ENCODE assay signal across 1 cellular context in the genomic region with DNA sequence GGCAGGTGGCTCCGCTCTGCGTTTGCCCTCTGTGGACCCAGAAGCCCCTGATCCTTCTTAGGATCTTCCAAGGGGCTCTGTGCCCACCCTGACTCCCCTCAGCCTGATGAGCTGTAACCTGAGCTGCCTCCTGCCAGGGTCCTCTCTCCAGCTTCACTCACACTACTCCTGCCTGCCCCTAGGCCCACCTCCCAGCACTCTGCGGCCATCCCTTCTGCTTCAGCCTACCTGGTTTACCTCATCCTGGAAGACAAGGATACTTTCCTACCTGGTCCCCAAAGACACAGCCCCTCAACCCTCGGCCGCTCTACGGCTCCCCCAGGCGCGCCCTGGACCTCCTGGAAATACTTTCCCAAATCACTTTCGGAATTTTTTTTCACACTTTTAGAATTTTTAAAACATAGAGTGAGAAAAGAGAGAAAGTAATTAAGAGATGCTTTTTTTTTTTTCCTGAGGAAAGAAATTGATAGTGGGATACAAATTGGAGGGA.
TF ChIP-seq lines count a peak whose summit lies in the region.

No MANE protein-coding gene starts in this region.

TF ChIP-seq in GM23338, 12 proteins besides CTCF, POLR2A, EP300 and RAD21:
- TF ChIP-seq NANOG (IDR thresholded peaks at IDR 0.05; ENCODE audit: borderline replicate concordance): no peak
- no peak for TF ChIP-seq EZH2 (IDR thresholded peaks at IDR 0.05; ENCODE audit: low read depth, unreplicated experiment)
- TF ChIP-seq, protein P1, sequence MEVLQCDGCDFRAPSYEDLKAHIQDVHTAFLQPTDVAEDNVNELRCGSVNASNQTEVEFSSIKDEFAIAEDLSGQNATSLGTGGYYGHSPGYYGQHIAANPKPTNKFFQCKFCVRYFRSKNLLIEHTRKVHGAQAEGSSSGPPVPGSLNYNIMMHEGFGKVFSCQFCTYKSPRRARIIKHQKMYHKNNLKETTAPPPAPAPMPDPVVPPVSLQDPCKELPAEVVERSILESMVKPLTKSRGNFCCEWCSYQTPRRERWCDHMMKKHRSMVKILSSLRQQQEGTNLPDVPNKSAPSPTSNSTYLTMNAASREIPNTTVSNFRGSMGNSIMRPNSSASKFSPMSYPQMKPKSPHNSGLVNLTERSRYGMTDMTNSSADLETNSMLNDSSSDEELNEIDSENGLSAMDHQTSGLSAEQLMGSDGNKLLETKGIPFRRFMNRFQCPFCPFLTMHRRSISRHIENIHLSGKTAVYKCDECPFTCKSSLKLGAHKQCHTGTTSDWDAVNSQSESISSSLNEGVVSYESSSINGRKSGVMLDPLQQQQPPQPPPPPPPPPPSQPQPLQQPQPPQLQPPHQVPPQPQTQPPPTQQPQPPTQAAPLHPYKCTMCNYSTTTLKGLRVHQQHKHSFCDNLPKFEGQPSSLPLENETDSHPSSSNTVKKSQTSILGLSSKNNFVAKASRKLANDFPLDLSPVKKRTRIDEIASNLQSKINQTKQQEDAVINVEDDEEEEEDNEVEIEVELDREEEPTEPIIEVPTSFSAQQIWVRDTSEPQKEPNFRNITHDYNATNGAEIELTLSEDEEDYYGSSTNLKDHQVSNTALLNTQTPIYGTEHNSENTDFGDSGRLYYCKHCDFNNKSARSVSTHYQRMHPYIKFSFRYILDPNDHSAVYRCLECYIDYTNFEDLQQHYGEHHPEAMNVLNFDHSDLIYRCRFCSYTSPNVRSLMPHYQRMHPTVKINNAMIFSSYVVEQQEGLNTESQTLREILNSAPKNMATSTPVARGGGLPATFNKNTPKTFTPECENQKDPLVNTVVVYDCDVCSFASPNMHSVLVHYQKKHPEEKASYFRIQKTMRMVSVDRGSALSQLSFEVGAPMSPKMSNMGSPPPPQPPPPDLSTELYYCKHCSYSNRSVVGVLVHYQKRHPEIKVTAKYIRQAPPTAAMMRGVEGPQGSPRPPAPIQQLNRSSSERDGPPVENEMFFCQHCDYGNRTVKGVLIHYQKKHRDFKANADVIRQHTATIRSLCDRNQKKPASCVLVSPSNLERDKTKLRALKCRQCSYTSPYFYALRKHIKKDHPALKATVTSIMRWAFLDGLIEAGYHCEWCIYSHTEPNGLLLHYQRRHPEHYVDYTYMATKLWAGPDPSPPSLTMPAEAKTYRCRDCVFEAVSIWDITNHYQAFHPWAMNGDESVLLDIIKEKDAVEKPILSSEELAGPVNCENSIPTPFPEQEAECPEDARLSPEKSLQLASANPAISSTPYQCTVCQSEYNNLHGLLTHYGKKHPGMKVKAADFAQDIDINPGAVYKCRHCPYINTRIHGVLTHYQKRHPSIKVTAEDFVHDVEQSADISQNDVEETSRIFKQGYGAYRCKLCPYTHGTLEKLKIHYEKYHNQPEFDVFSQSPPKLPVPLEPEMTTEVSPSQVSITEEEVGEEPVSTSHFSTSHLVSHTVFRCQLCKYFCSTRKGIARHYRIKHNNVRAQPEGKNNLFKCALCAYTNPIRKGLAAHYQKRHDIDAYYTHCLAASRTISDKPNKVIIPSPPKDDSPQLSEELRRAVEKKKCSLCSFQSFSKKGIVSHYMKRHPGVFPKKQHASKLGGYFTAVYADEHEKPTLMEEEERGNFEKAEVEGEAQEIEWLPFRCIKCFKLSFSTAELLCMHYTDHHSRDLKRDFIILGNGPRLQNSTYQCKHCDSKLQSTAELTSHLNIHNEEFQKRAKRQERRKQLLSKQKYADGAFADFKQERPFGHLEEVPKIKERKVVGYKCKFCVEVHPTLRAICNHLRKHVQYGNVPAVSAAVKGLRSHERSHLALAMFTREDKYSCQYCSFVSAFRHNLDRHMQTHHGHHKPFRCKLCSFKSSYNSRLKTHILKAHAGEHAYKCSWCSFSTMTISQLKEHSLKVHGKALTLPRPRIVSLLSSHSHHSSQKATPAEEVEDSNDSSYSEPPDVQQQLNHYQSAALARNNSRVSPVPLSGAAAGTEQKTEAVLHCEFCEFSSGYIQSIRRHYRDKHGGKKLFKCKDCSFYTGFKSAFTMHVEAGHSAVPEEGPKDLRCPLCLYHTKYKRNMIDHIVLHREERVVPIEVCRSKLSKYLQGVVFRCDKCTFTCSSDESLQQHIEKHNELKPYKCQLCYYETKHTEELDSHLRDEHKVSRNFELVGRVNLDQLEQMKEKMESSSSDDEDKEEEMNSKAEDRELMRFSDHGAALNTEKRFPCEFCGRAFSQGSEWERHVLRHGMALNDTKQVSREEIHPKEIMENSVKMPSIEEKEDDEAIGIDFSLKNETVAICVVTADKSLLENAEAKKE (CRISPR knock-in tag; IDR thresholded peaks at IDR 0.05): no peak
- no peak for TF ChIP-seq JUNB (IDR thresholded peaks at IDR 0.05; ENCODE audit: unreplicated experiment)
- TF ChIP-seq, protein P2, sequence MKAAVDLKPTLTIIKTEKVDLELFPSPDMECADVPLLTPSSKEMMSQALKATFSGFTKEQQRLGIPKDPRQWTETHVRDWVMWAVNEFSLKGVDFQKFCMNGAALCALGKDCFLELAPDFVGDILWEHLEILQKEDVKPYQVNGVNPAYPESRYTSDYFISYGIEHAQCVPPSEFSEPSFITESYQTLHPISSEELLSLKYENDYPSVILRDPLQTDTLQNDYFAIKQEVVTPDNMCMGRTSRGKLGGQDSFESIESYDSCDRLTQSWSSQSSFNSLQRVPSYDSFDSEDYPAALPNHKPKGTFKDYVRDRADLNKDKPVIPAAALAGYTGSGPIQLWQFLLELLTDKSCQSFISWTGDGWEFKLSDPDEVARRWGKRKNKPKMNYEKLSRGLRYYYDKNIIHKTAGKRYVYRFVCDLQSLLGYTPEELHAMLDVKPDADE (IDR thresholded peaks at IDR 0.05): no peak
- no peak for TF ChIP-seq CREB1 (CRISPR knock-in tag; IDR thresholded peaks at IDR 0.05; ENCODE audit: low read depth)
- TF ChIP-seq POLR2AphosphoS5 (IDR thresholded peaks at IDR 0.05; ENCODE audit: low read depth): no peak
- no peak for TF ChIP-seq ZNF331 (CRISPR knock-in tag; IDR thresholded peaks at IDR 0.05; ENCODE audit: low read depth)
- TF ChIP-seq EZH2phosphoT487 (IDR thresholded peaks at IDR 0.05; ENCODE audit: unreplicated experiment): no peak
- no peak for TF ChIP-seq STAT1 (IDR thresholded peaks at IDR 0.05; ENCODE audit: unreplicated experiment)
- TF ChIP-seq REST (IDR thresholded peaks at IDR 0.05; ENCODE audit: unreplicated experiment): no peak
- TF ChIP-seq ZNF114 (CRISPR knock-in tag; IDR thresholded peaks at IDR 0.05): no peak
